9 cellular contexts compared by ENCODE assay signal in the genomic region with DNA sequence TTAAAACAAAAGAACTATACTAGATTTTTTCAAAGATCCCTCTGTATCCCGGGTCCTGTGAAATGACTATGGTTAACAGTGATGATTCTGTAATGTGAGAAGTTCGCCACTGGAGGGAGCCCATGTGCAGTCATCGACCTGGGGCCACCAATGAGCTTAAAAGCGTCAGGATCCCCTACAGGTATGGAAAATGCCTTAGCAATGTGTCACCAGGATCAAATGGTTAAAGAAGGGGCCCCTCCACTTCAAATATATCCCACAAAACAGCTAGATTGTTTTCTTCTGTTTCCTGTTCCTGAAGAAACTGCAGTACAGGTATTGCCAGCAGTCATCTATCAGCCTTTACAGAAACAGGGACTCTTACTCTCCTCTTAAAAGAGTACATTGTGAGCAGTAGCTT. TPM values are rescaled to one million over a fixed set of nuclear protein-coding genes. Genes with fewer than 3 reads are reported as not detected.
DNase-seq lines count a peak whose midpoint lies in the region; ATAC-seq, FAIRE-seq and TF ChIP-seq lines count a peak whose summit lies in the region.
"Had no signal": no experiment of that assay in that cellular context is flagged by ENCODE, and none has a peak within 500 bp of the region (broad histone marks: within the 10 kb centered on the region; RNA-seq: fewer than 3 reads in every experiment).

No MANE protein-coding gene starts in this region.

- FAIRE-seq in H1 (lab: Jason Lieb, UNC) = peak; percentile 89
- FAIRE-seq: colon had no signal

- 0 out of 4 replicates have a peak overlapping the region, but pooled peaks of 1 of the 2 experiments have one; percentile 37 for H3K4me2 ChIP-seq in H1 (ENCODE audit: insufficient read depth in 1 of 2, low read depth in 2 of 2, low read length in 2 of 2)

- TF ChIP-seq RAD21 in H1 (IDR thresholded peaks at IDR 0.05 in 1 of 2, conservative IDR thresholded peaks at IDR 0.05 in 1 of 2; ENCODE audit: low read depth in 2 of 2, low read length in 2 of 2) = peak; percentile 96 to 97

- no peak overlapping the region for H2BK12ac ChIP-seq in H1 (ENCODE audit: low read depth, low read length)

- POLR2A ChIA-PET in activated CD8-positive, alpha-beta T cell treated with anti-CD3 and anti-CD28 coated beads, Interleukin-2, amount 10 ng/mL, durations not matched to agents 7 days and 5 days (lab: Charles Lee) = interaction anchor here (1.2 kb wide), 1 partner anchor 49 kb away, joined by 3 read pairs; no protein-coding TSS in a partner anchor
- POLR2A ChIA-PET in H1 (lab: Charles Lee; ENCODE audit: partially characterized antibody) = interaction anchor here (0.5 to 2.6 kb wide), 10 partner anchors 14 to 1924 kb away, joined by 3 to 15 read pairs (median 3); no protein-coding TSS in a partner anchor

- no peaks in the 10 kb centered on the region for H3K23me2 ChIP-seq in H1 (ENCODE audit: low read depth, low read length)

- 0 out of 2 replicates have a peak overlapping the region, but pooled peaks have one; percentile 34 for H2BK15ac ChIP-seq in H1 (ENCODE audit: low read length)

- peaks cover 13% of the 10 kb centered on the region for H3K27me3 Mint-ChIP-seq in activated CD8-positive, alpha-beta T cell treated with anti-CD3 and anti-CD28 coated beads, Interleukin-2, amount 10 ng/mL, durations not matched to agents 7 days and 5 days (ENCODE audit: low read depth)

- no peak overlapping the region for H3K4ac ChIP-seq in H1 (replicated peaks; ENCODE audit: insufficient read length, low read depth, low read length)

- no peak overlapping the region for H4K91ac ChIP-seq in H1 (replicated peaks; ENCODE audit: insufficient read length, low read length)

- no peak overlapping the region for H4K5ac ChIP-seq in H1 (ENCODE audit: insufficient read length, low read depth, low read length)

- no peaks in the 10 kb centered on the region for H3K27me3 ChIP-seq in H1 (replicated peaks in 1 of 4; ENCODE audit: control insufficient read depth in 3 of 4, extremely low read depth in 1 of 4, insufficient read depth in 3 of 4, low read length in 3 of 4)

- H3K79me1 ChIP-seq in H1 (ENCODE audit: low read depth, low read length) = no peaks in the 10 kb centered on the region

- no peak overlapping the region for H4K8ac ChIP-seq in H1 (ENCODE audit: extremely low read depth, insufficient read depth, low read length)

- H3K27ac ChIP-seq in H1 (ENCODE audit: low read depth, low read length) = no peak overlapping the region

- H3K9me3 ChIP-seq in H1 (ENCODE audit: insufficient read depth in 2 of 2, low read depth in 1 of 2, low read length in 1 of 2) = no peaks in the 10 kb centered on the region

- peaks cover 37% of the 10 kb centered on the region for H3K4me1 Mint-ChIP-seq in activated CD8-positive, alpha-beta T cell treated with anti-CD3 and anti-CD28 coated beads, Interleukin-2, amount 10 ng/mL, durations not matched to agents 7 days and 5 days (ENCODE audit: low read depth)

- H3K36me3 Mint-ChIP-seq in activated CD8-positive, alpha-beta T cell treated with anti-CD3 and anti-CD28 coated beads, Interleukin-2, amount 10 ng/mL, durations not matched to agents 7 days and 5 days (ENCODE audit: low read depth) = no peaks in the 10 kb centered on the region

- H3K23ac ChIP-seq in H1 (ENCODE audit: insufficient read length) = no peak overlapping the region

- DNase-seq in DMS53 (lab: John Stamatoyannopoulos, UW) (peak; percentile 86), NCI-H510A treated with DMSO at 0.1 percent for 48 hours (lab: John Stamatoyannopoulos, UW) (peak; percentile 99), H1 (ENCODE audit: low read depth in 1 of 2, low spot score in 2 of 2) (peak; percentile 66 to 89), midbrain (lab: John Stamatoyannopoulos, UW) (peak; percentile 61)
- DNase-seq in activated CD8-positive, alpha-beta T cell treated with anti-CD3 and anti-CD28 coated beads, Interleukin-2, amount 10 ng/mL, durations not matched to agents 7 days and 5 days = peak; percentile 82
- DNase-seq in stimulated activated CD8-positive, alpha-beta memory T cell treated with anti-CD3 and anti-CD28 coated beads, Interleukin-7, amount 100 ng/mL, for 4 hours (ENCODE audit: low read depth in 2 of 2) = peak; percentile 49 to 59

- no peak for TF ChIP-seq POLR2A in H1 (IDR thresholded peaks at IDR 0.05; ENCODE audit: control extremely low read depth in 1 of 2, low read depth in 2 of 2, low read length in 2 of 2)

- no peak overlapping the region for H2BK120ac ChIP-seq in H1 (replicated peaks; ENCODE audit: low read depth, low read length)

- no peak overlapping the region for H3K14ac ChIP-seq in H1 (ENCODE audit: insufficient read length)

- no peak overlapping the region for H3K9ac ChIP-seq in H1 (replicated peaks in 1 of 4; ENCODE audit: extremely low read depth in 1 of 4, low read depth in 3 of 4, low read length in 3 of 4)

- no peak overlapping the region for H3K27ac Mint-ChIP-seq in activated CD8-positive, alpha-beta T cell treated with anti-CD3 and anti-CD28 coated beads, Interleukin-2, amount 10 ng/mL, durations not matched to agents 7 days and 5 days

- H4K20me1 ChIP-seq in H1 (replicated peaks in 1 of 2; ENCODE audit: control insufficient read depth in 1 of 2, insufficient read depth in 2 of 2, low read length in 2 of 2) = no peaks in the 10 kb centered on the region

- no peak overlapping the region; a peak in 1 of 8 replicates for H3K4me3 ChIP-seq in H1 (ENCODE audit: extremely low read depth in 1 of 4, insufficient read depth in 2 of 4, low read depth in 3 of 4, low read length in 4 of 4)

- ATAC-seq in HG02885 (IDR thresholded peaks at IDR 0.05; ENCODE audit: poor library complexity, unreplicated experiment) (peak; percentile 42), HG03025 (IDR thresholded peaks at IDR 0.05; ENCODE audit: low FRiP score, unreplicated experiment) (no peak)
- peak; percentile 62 for ATAC-seq in activated CD8-positive, alpha-beta T cell treated with anti-CD3 and anti-CD28 coated beads, Interleukin-2, amount 10 ng/mL, durations not matched to agents 7 days and 5 days

- no peak overlapping the region; the same call in 1 of the 2 replicates for H3K18ac ChIP-seq in H1 (ENCODE audit: extremely low read depth, low read length)

- no peak overlapping the region for H3K4me3 Mint-ChIP-seq in activated CD8-positive, alpha-beta T cell treated with anti-CD3 and anti-CD28 coated beads, Interleukin-2, amount 10 ng/mL, durations not matched to agents 7 days and 5 days

- no peaks in the 10 kb centered on the region for H3K79me2 ChIP-seq in H1 (ENCODE audit: control insufficient read depth in 1 of 2, insufficient read depth in 2 of 2, low read length in 2 of 2)

- H2BK20ac ChIP-seq in H1 (ENCODE audit: low read length) = no peak overlapping the region

- TF ChIP-seq CTCF in H1 (IDR thresholded peaks at IDR 0.05; ENCODE audit: control extremely low read depth in 1 of 3, insufficient read depth in 1 of 3, low read depth in 1 of 3, low read length in 3 of 3) = peak; percentile 67 to 89 (median 82)

- H3K56ac ChIP-seq in H1 (replicated peaks; ENCODE audit: insufficient read length, low read depth, low read length) = no peak overlapping the region

- CTCF ChIA-PET in activated CD8-positive, alpha-beta T cell treated with anti-CD3 and anti-CD28 coated beads, Interleukin-2, amount 10 ng/mL, durations not matched to agents 7 days and 5 days (lab: Charles Lee) = interaction anchor here (0.6 to 5.4 kb wide), 58 partner anchors 9 to 411 kb away, joined by 3 to 138 read pairs (median 5); a partner anchor contains a TSS
- CTCF ChIA-PET in H1 (lab: Charles Lee; ENCODE audit: partially characterized antibody) = interaction anchor here (0.6 to 5.8 kb wide), 41 partner anchors 9 to 1536 kb away, joined by 3 to 68 read pairs (median 4); a partner anchor contains a TSS

- no peak for TF ChIP-seq EP300 in H1 (IDR thresholded peaks at IDR 0.05; ENCODE audit: borderline replicate concordance in 1 of 2, low read depth in 2 of 2, low read length in 2 of 2)

- H2AK5ac ChIP-seq in H1 (ENCODE audit: low read depth, low read length) = no peak overlapping the region

- no peaks in the 10 kb centered on the region for H3K9me3 Mint-ChIP-seq in activated CD8-positive, alpha-beta T cell treated with anti-CD3 and anti-CD28 coated beads, Interleukin-2, amount 10 ng/mL, durations not matched to agents 7 days and 5 days (ENCODE audit: insufficient read depth)

- H2BK5ac ChIP-seq in H1 (ENCODE audit: low read depth, low read length) = no peak overlapping the region

- H2AFZ ChIP-seq in H1 (ENCODE audit: low read length) = no peak overlapping the region

- H3K4me1 ChIP-seq in H1 (replicated peaks in 1 of 4; ENCODE audit: control insufficient read depth in 3 of 4, insufficient read depth in 4 of 4, low read length in 3 of 4) = peaks cover 0 to 2% (median 1%) of the 10 kb centered on the region in 4 experiments; a peak in 3 of 7 replicates

- WGBS in H1 (ENCODE audit: extremely low coverage in 1 of 2, insufficient coverage in 1 of 2, insufficient read length in 1 of 2, insufficient replicate concordance in 2 of 2, low coverage in 1 of 2, low lambda C conversion rate in 2 of 2, missing lambda C conversion rate in 1 of 2), 2 experiments = 11% methylated on average over 4 of the region's 4 CpGs; no CpG with 5 or more reads in 1 of the 2 experiments

- H3K36me3 ChIP-seq in H1 (ENCODE audit: control insufficient read depth in 2 of 4, insufficient read depth in 4 of 4, low read length in 3 of 4) = no peaks in the 10 kb centered on the region

TF ChIP-seq in H1, 55 proteins besides CTCF, POLR2A, EP300 and RAD21 (continues in another document):
- TF ChIP-seq CBX8 (IDR thresholded peaks at IDR 0.05; ENCODE audit: borderline replicate concordance, low read depth, low read length) (no peak), SRF (IDR thresholded peaks at IDR 0.05; ENCODE audit: low read depth, low read length) (no peak), SIX5 (IDR thresholded peaks at IDR 0.05; ENCODE audit: low read depth, low read length) (no peak), YY1 (IDR thresholded peaks at IDR 0.05; ENCODE audit: low read depth, low read length) (no peak), SP1 (IDR thresholded peaks at IDR 0.05; ENCODE audit: low read depth, low read length) (0 out of 2 replicates have a peak, but pooled peaks have one; percentile 59), FOSL1 (IDR thresholded peaks at IDR 0.05; ENCODE audit: insufficient read depth, low read depth, low read length) (no peak), KDM4A (IDR thresholded peaks at IDR 0.05; ENCODE audit: low read depth, low read length, severe bottlenecking) (no peak)

RNA-seq across cellular contexts. Expression of a gene that starts 15.3 kb away (rescaled TPM):
- total RNA-seq in activated CD8-positive, alpha-beta T cell treated with anti-CD3 and anti-CD28 coated beads, Interleukin-2, amount 10 ng/mL, durations not matched to agents 7 days and 5 days = not detected
- total RNA-seq in H1 (2021; fragmentation: NEBNext Ultra II Directional; extraction: Animal tissue kit (Norgen Biotek cat#: 25700)) = 0.15 TPM in 1 of 2 replicates, not detected in the other
- 0.11 and 0.17 TPM in 2 replicates for polyA plus RNA-seq in H1 (2011; rRNA removed)
- 0.10 TPM for polyA plus RNA-seq in H1 (2011; cell fraction: cytosol; rRNA removed)
- polyA plus RNA-seq in H1 (2011; cell fraction: nucleus; rRNA removed) = 0.30 TPM
- 0.19 to 0.20 TPM in 2 of 4 replicates, not detected in the others for polyA plus RNA-seq in H1 (2012, experiment 1 of 2)
- polyA plus RNA-seq in H1 (2012, experiment 2 of 2) = not detected
- 0.12 TPM for polyA plus RNA-seq in H1 (2013, experiment 1 of 2)
- 0.07 TPM for polyA plus RNA-seq in H1 (2013, experiment 2 of 2)
- polyA minus RNA-seq in H1 (2011; rRNA and poly(A)+ RNA removed) = 0.47 TPM in 1 of 2 replicates, not detected in the other
- polyA minus RNA-seq in H1 (2011; cell fraction: cytosol; rRNA and poly(A)+ RNA removed) = not detected
- not detected for polyA minus RNA-seq in H1 (2011; cell fraction: nucleus; rRNA and poly(A)+ RNA removed)
